Comparison of ENCODE assay signal across 2 cellular contexts in genomic region chr2:96067098-96067660, GRCh38. TPM values are rescaled to one million over a fixed set of nuclear protein-coding genes. Genes with fewer than 3 reads are reported as not detected.
"Had no signal": no experiment of that assay in that cellular context is flagged by ENCODE, and none has a peak within 500 bp of the region (broad histone marks: within the 10 kb centered on the region; RNA-seq: fewer than 3 reads in every experiment).

No MANE protein-coding gene starts in this region.

RNA-seq across cellular contexts. Expression of gene GPAT2, which starts 32.5 kb away (rescaled TPM):
- total RNA-seq: neural crest cell had no signal

RNA-seq across cellular contexts. Expression of gene ADRA2B, which starts 49.2 kb away (rescaled TPM):
- polyA plus RNA-seq: naive thymus-derived CD8-positive, alpha-beta T cell had no signal
